ENCODE assay signal across 8 cellular contexts in genomic region chr6:10759312-10759839, GRCh38. TPM values are rescaled to one million over a fixed set of nuclear protein-coding genes. Genes with fewer than 3 reads are reported as not detected.
DNase-seq lines count a peak whose midpoint lies in the region; ATAC-seq, FAIRE-seq and TF ChIP-seq lines count a peak whose summit lies in the region.

No MANE protein-coding gene starts in this region.

- H3K4me1 Mint-ChIP-seq in activated naive CD8-positive, alpha-beta T cell (ENCODE audit: low read depth): peaks cover 20% of the 10 kb centered on the region
- H3K4me1 Mint-ChIP-seq in stimulated activated naive B cell treated with anti-CD40 and anti-IgM and Interleukin-4, amounts not matched to agents 10 μg/mL and 1 μg/mL and 100 μg/mL, for 72 hours: peaks cover 19 to 36% of the 10 kb centered on the region in 2 donors

- H3K4me3 ChIP-seq in colonic mucosa: no peak overlapping the region

- H3K9me3 Mint-ChIP-seq in activated naive CD8-positive, alpha-beta T cell (ENCODE audit: low read depth): no peaks in the 10 kb centered on the region
- H3K9me3 Mint-ChIP-seq in stimulated activated naive B cell treated with anti-CD40 and anti-IgM and Interleukin-4, amounts not matched to agents 10 μg/mL and 1 μg/mL and 100 μg/mL, for 72 hours: no peaks in the 10 kb centered on the region

- no peak overlapping the region for H3K27ac ChIP-seq in colonic mucosa

- H3K27me3 ChIP-seq in colonic mucosa: no peaks in the 10 kb centered on the region

- intact Hi-C loops in colonic mucosa (cut with DNase I): no loop called here

- H3K4me1 ChIP-seq in colonic mucosa: no peaks in the 10 kb centered on the region

- peaks cover 9% of the 10 kb centered on the region for H3K36me3 Mint-ChIP-seq in activated naive CD8-positive, alpha-beta T cell
- H3K36me3 Mint-ChIP-seq in stimulated activated naive B cell treated with anti-CD40 and anti-IgM and Interleukin-4, amounts not matched to agents 10 μg/mL and 1 μg/mL and 100 μg/mL, for 72 hours: peaks cover 33 to 50% of the 10 kb centered on the region in 2 donors

- no peak for FAIRE-seq in GM12892 (lab: Jason Lieb, UNC)

- H3K9me3 ChIP-seq in colonic mucosa: no peaks in the 10 kb centered on the region

- peak overlapping the region; percentile 77 for H3K27ac Mint-ChIP-seq in activated naive CD8-positive, alpha-beta T cell
- H3K27ac Mint-ChIP-seq in stimulated activated naive B cell treated with anti-CD40 and anti-IgM and Interleukin-4, amounts not matched to agents 10 μg/mL and 1 μg/mL and 100 μg/mL, for 72 hours: peak overlapping the region; percentile 80

- H3K36me3 ChIP-seq in colonic mucosa: no peaks in the 10 kb centered on the region

- peak; percentile 73 for ATAC-seq in GM19395 (IDR thresholded peaks at IDR 0.05; ENCODE audit: unreplicated experiment)
- ATAC-seq in stimulated activated naive B cell treated with anti-CD40 and anti-IgM and Interleukin-4, amounts not matched to agents 10 μg/mL and 1 μg/mL and 100 μg/mL, for 72 hours (replicated peaks): peak; percentile 63 to 65

- TF ChIP-seq CTCF in colonic mucosa (IDR thresholded peaks at IDR 0.05): no peak

- H3K27me3 Mint-ChIP-seq in activated naive CD8-positive, alpha-beta T cell: no peaks in the 10 kb centered on the region
- no peaks in the 10 kb centered on the region for H3K27me3 Mint-ChIP-seq in stimulated activated naive B cell treated with anti-CD40 and anti-IgM and Interleukin-4, amounts not matched to agents 10 μg/mL and 1 μg/mL and 100 μg/mL, for 72 hours

- H3K9ac ChIP-seq in colonic mucosa (ENCODE audit: low read depth in 2 of 2, low read length in 2 of 2): no peak overlapping the region

- no peak overlapping the region for H3K4me3 Mint-ChIP-seq in activated naive CD8-positive, alpha-beta T cell
- H3K4me3 Mint-ChIP-seq in stimulated activated naive B cell treated with anti-CD40 and anti-IgM and Interleukin-4, amounts not matched to agents 10 μg/mL and 1 μg/mL and 100 μg/mL, for 72 hours: no peak overlapping the region

- DNase-seq in DMS114 treated with DMSO at 0.1 percent for 48 hours (lab: John Stamatoyannopoulos, UW; ENCODE audit: unreplicated experiment): peak; percentile 53
- DNase-seq in LoVo (ENCODE audit: low spot score): peak; percentile 80
- peak; percentile 38 for DNase-seq in hepatic stellate cell (ENCODE audit: low spot score)
- no peak for DNase-seq in stimulated activated naive B cell treated with anti-CD40 and anti-IgM and Interleukin-4, amounts not matched to agents 10 μg/mL and 1 μg/mL and 100 μg/mL, for 72 hours
- no peak for DNase-seq in GM12892 (ENCODE audit: insufficient read length)
- DNase-seq in colonic mucosa: no peak

- no peak for TF ChIP-seq POLR2A in GM12892 (IDR thresholded peaks at IDR 0.05; ENCODE audit: low read depth, low read length)

RNA-seq across cellular contexts. Expression of gene TMEM14B, which starts 11.8 kb away (rescaled TPM):
- polyA plus RNA-seq in GM12892 (2012; ENCODE audit: missing spikeins): 150 TPM
- total RNA-seq in colonic mucosa: 10 to 100 TPM; 58.7 to 73.3 TPM

RNA-seq across cellular contexts. Expression of gene TMEM14C, which starts 36.5 kb away (rescaled TPM):
- polyA plus RNA-seq in GM12892 (2012; ENCODE audit: missing spikeins): 127 TPM
- 10 to 100 TPM; 63.4 to 86.8 TPM for total RNA-seq in colonic mucosa

Comparison
In these comparisons a context has a peak if more than half of its experiments do, and no peak if none do; other contexts are left out.
1. DNase-seq: peak in DMS114 treated with DMSO at 0.1 percent for 48 hours (single experiment), LoVo (single experiment) and hepatic stellate cell (single experiment); none in stimulated activated naive B cell treated with anti-CD40 and anti-IgM and Interleukin-4, amounts not matched to agents 10 μg/mL and 1 μg/mL and 100 μg/mL, for 72 hours (single experiment), GM12892 (single experiment) and colonic mucosa (single experiment).